In the genomic region with DNA sequence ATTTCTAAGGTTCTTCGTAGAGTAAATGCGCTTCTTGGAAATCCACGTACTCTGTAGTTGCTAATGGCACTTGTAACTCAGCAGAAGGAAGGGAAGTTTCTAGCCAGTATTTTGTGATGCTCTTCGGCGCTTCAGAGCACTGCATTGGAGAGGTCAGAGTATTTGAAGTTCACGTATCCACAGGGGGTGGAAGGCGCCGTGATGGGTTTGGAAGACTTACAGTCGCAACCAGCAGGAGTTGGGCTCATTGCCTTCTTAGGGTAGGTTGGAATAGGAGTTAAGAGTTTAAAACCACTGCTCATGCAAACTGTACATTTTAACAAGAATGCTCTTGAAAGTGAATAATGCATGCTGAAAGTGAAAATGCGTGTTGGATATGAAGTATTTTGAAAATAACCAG, we compare ENCODE assay signal across 1 cellular context.
TF ChIP-seq lines count a peak whose summit lies in the region.

No MANE protein-coding gene starts in this region.

TF ChIP-seq in GM23338, 12 proteins besides CTCF, POLR2A, EP300 and RAD21 (continued from another document):
- TF ChIP-seq NANOG (IDR thresholded peaks at IDR 0.05; ENCODE audit: borderline replicate concordance), result no peak
TF ChIP-seq in GM23338: peak in this region for 0.
